In the genomic region with DNA sequence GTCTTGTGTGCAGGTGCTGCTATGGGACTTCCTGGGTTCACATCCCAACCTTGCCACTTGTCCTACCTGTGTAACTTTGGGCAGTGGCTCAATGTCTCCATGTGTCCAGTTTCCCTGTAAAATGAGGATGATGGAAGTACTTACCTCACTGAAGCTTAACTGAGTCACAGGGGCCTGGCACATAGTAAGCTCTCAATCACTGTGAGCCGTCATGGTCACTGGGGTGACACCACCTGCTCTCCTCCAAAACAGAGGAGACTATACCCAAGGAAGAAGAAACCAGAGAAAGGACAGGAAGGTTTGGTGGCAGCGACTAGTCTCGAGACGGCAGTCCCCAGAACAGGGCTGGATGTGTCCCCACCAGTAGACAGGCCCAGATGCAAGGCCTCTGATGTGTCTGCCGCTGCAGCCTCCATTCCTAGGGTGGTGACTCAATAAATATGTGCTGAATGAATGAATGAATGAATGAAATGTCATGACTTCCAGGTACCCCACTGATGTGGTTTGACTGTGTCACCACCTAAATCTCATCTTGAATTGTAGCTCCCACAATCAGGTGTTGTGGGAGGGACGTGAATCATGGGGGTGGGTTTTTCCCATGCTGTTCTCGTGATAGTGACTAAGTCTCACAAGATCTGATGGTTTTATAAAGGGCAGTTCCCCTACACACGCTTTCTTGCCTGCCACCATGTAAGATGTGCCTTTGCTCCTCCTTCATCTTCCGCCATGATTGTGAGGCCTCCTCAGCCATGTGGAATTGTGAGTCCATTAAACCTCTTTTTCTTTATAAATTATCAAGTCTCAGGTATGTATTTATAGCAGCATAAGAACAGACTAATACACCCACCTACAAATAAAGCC, we compare ENCODE assay signal across 17 cellular contexts. TPM values are rescaled to one million over a fixed set of nuclear protein-coding genes. Genes with fewer than 3 reads are reported as not detected.
A peak's percentile ranks its signal among the peaks of the same experiment; 100 is the strongest.
DNase-seq lines count a peak whose midpoint lies in the region; ATAC-seq, FAIRE-seq and TF ChIP-seq lines count a peak whose summit lies in the region.
"Had no signal": no experiment of that assay in that cellular context is flagged by ENCODE, and none has a peak within 500 bp of the region (broad histone marks: within the 10 kb centered on the region; RNA-seq: fewer than 3 reads in every experiment).

No MANE protein-coding gene starts in this region.

- CTCF ChIA-PET in GM12878 (lab: Yijun Ruan, JAX), result no interaction called here

- H4K91ac ChIP-seq in trophoblast cell (ENCODE audit: low read depth, low read length), result no peak overlapping the region

- H3K36me3 ChIP-seq in GM12878 (ENCODE audit: control insufficient read depth in 2 of 2, insufficient read depth in 2 of 2, low read length in 1 of 2), result no peaks in the 10 kb centered on the region
- no peaks in the 10 kb centered on the region for H3K36me3 ChIP-seq in trophoblast cell (ENCODE audit: control insufficient read depth in 1 of 2, insufficient read depth in 2 of 2, low read length in 2 of 2)
- H3K36me3 ChIP-seq: ovary, spleen had no signal

- H2BK120ac ChIP-seq in trophoblast cell (ENCODE audit: insufficient read depth, low read length, poor library complexity), result no peak overlapping the region

- H3K9me3 ChIP-seq in GM12878 (replicated peaks; ENCODE audit: control insufficient read depth, insufficient read depth, low read length) (no peaks in the 10 kb centered on the region), trophoblast cell (ENCODE audit: insufficient read depth, low read depth, low read length) (peaks cover 2% of the 10 kb centered on the region)
- H3K9me3 ChIP-seq: ovary, spleen had no signal

- TF ChIP-seq POLR2A in GM12878 (IDR thresholded peaks at IDR 0.05; ENCODE audit: low read depth, low read length), result no peak

- peak; percentile 22 for DNase-seq in stimulated activated CD4-positive, alpha-beta T cell treated with anti-CD3 and anti-CD28 coated beads, Interleukin-12 subunit alpha, Interleukin-12 subunit beta, amount 100 ng/mL, for 4 hours
- DNase-seq in stimulated activated CD4-positive, alpha-beta T cell treated with anti-CD3 and anti-CD28 coated beads, Interleukin-2, amount 100 ng/mL, for 48 hours, result no peak
- DNase-seq in GM12878 (ENCODE audit: low read depth, low spot score) (no peak), GM03348 (ENCODE audit: low spot score) (no peak), trophoblast cell (no peak), D341Med (ENCODE audit: low spot score) (no peak)
- DNase-seq in stimulated activated CD4-positive, alpha-beta T cell treated with anti-CD3 and anti-CD28 coated beads, Interleukin-15, amount 100 ng/mL, for 48 hours (ENCODE audit: low read depth in 2 of 2), result peak; percentile 33 to 42
- DNase-seq: amniotic stem cell, COR-L47, NCI-H1092, Right ventricle myocardium superior had no signal

- H3K4me2 ChIP-seq in GM12878 (ENCODE audit: control insufficient read depth, insufficient read depth), result no peak overlapping the region
- no peak overlapping the region for H3K4me2 ChIP-seq in trophoblast cell (ENCODE audit: low read length)

- H3K4me3 ChIP-seq in GM12878 (no peak overlapping the region), trophoblast cell (ENCODE audit: low read depth, low read length) (no peak overlapping the region)
- H3K4me3 ChIP-seq: ovary, spleen had no signal

- 74% methylated on average over 9 of the region's 9 CpGs for WGBS in GM12878 (ENCODE audit: insufficient coverage, insufficient replicate concordance, low lambda C conversion rate, missing lambda C conversion rate)
- no CpG with 5 or more reads among the region's 9 CpGs for WGBS in trophoblast cell (ENCODE audit: extremely low coverage, insufficient coverage, insufficient read length)

- in situ Hi-C loops in GM12878 (cut with MboI), result no loop called here

- H4K12ac ChIP-seq in trophoblast cell (ENCODE audit: low read depth, low read length), result no peak overlapping the region

- H3K9ac ChIP-seq in GM12878 (ENCODE audit: control insufficient read depth, insufficient read depth, low read length) (no peak overlapping the region), trophoblast cell (ENCODE audit: low read length) (no peak overlapping the region)

- POLR2A ChIA-PET in GM12878 (lab: Charles Lee), result no interaction called here

- TF ChIP-seq EP300 in GM12878 (IDR thresholded peaks at IDR 0.05; ENCODE audit: borderline replicate concordance in 1 of 2, control insufficient read depth in 1 of 2, low read depth in 2 of 2, low read length in 2 of 2), result no peak

- no peaks in the 10 kb centered on the region for H4K20me1 ChIP-seq in GM12878 (ENCODE audit: control insufficient read depth, insufficient read depth)

- H2BK5ac ChIP-seq in trophoblast cell (ENCODE audit: low read depth, low read length, poor library complexity), result no peak overlapping the region

- TF ChIP-seq CTCF in GM12878 (IDR thresholded peaks at IDR 0.05 in 2 of 3, conservative IDR thresholded peaks at IDR 0.05 in 1 of 3; ENCODE audit: control insufficient read depth in 2 of 3, extremely low read depth in 1 of 3, insufficient read depth in 1 of 3, low read depth in 3 of 3, low read length in 3 of 3), result no peak

- no peaks in the 10 kb centered on the region for H3K27me3 ChIP-seq in GM12878 (replicated peaks in 1 of 2; ENCODE audit: control insufficient read depth in 2 of 2, insufficient read depth in 2 of 2, low read length in 1 of 2)
- H3K27me3 ChIP-seq in trophoblast cell (ENCODE audit: insufficient read depth, low read length), result no peaks in the 10 kb centered on the region
- H3K27me3 ChIP-seq: ovary, spleen had no signal

- H3K18ac ChIP-seq in trophoblast cell (ENCODE audit: low read length), result no peak overlapping the region

- SMC1A ChIA-PET in GM12878 (lab: Charles Lee; ENCODE audit: uncharacterized antibody, unreplicated experiment), result no interaction called here

- no peak overlapping the region for H3K4ac ChIP-seq in trophoblast cell (ENCODE audit: low read depth, low read length)

- ATAC-seq in GM12878, result no peak
- ATAC-seq in HG02678 (IDR thresholded peaks at IDR 0.05; ENCODE audit: unreplicated experiment), result no peak

- H3K4me1 ChIP-seq in GM12878 (ENCODE audit: control insufficient read depth, insufficient read depth, low read length) (peaks cover 15% of the 10 kb centered on the region), trophoblast cell (ENCODE audit: control insufficient read depth in 1 of 2, insufficient read depth in 2 of 2, low read length in 2 of 2) (peaks cover 8 to 11% of the 10 kb centered on the region in 2 experiments)
- H3K4me1 ChIP-seq: spleen had no signal

- intact Hi-C loops in GM12878 (cut with micrococcal nuclease; ENCODE audit: unreplicated experiment), result no loop called here

- H3K27ac ChIP-seq in GM12878 (ENCODE audit: control insufficient read depth, insufficient read depth) (no peak overlapping the region), trophoblast cell (ENCODE audit: low read depth, low read length) (no peak overlapping the region)
- H3K27ac ChIP-seq: epithelial cell of prostate, ovary, spleen had no signal

- H3K79me1 ChIP-seq in trophoblast cell (ENCODE audit: low read length), result peaks cover 5% of the 10 kb centered on the region

- no peak overlapping the region for H3K23ac ChIP-seq in trophoblast cell (ENCODE audit: low read length)

- no peak overlapping the region for H4K8ac ChIP-seq in trophoblast cell (ENCODE audit: low read depth, low read length)

- FAIRE-seq in GM12878 (lab: Jason Lieb, UNC), result no peak
- FAIRE-seq: GM18507, keratinocyte had no signal

- H2AK5ac ChIP-seq in trophoblast cell (ENCODE audit: low read length), result no peak overlapping the region

- no peak overlapping the region for H3K14ac ChIP-seq in trophoblast cell (ENCODE audit: low read length)

- no peak overlapping the region for H2AFZ ChIP-seq in GM12878 (ENCODE audit: control insufficient read depth, low read depth, low read length)
- H2AFZ ChIP-seq in trophoblast cell (ENCODE audit: insufficient read depth, low read length, poor library complexity), result no peak overlapping the region

- H2BK12ac ChIP-seq in trophoblast cell (ENCODE audit: low read length), result no peak overlapping the region

- no peak for TF ChIP-seq RAD21 in GM12878 (IDR thresholded peaks at IDR 0.05; ENCODE audit: insufficient read depth, low read depth, low read length)

- H3K79me2 ChIP-seq in GM12878 (ENCODE audit: control insufficient read depth, insufficient read depth, low read length) (no peaks in the 10 kb centered on the region), trophoblast cell (ENCODE audit: control insufficient read depth, insufficient read depth, low read length, poor library complexity) (no peaks in the 10 kb centered on the region)

- no TSS peak for BruUV-seq in GM12878 (replicated peaks; lab: Mats Ljungman, UMichigan)

- RAD21 ChIA-PET in GM12878 (lab: Charles Lee; ENCODE audit: unreplicated experiment), result no interaction called here

TF ChIP-seq in GM12878, 131 proteins besides CTCF, POLR2A, EP300 and RAD21:
- TF ChIP-seq BACH1 (IDR thresholded peaks at IDR 0.05; ENCODE audit: borderline replicate concordance) (no peak), ZNF24 (IDR thresholded peaks at IDR 0.05) (peak; percentile 81)

RNA-seq across cellular contexts. Expression of a gene that starts 13.0 kb away (rescaled TPM):
- total RNA-seq in GM12878 (2013; cell fraction: nucleolus; rRNA removed), result 116 and 125 TPM in 2 replicates
- total RNA-seq in GM12878 (2014; rRNA removed) (21.3 and 23.8 TPM in 2 replicates), GM12878 (2014; rRNA removed; fragmentation: Illumina TruSeq; extraction: Trizol) (19.2 and 20.8 TPM in 2 replicates), GM12878 (2021) (25.5 and 26.1 TPM in 2 replicates)
- polyA plus RNA-seq in GM12878 (2011; ENCODE audit: low read depth), result 7.0 TPM
- polyA plus RNA-seq in GM12878 (2011; rRNA removed) (25.5 and 40.5 TPM in 2 replicates), GM12878 (2014; fragmentation: Illumina TruSeq; extraction: Trizol) (21.9 and 26.6 TPM in 2 replicates), GM12878 (2014; fragmentation: Nextera tagmentation; extraction: Ambion mirVana) (1 to 10 TPM; 3.6 to 4.5 TPM), GM12878 (2014; rRNA removed) (27.3 and 33.7 TPM in 2 replicates), GM12878 (2016; fragmentation: Nextera tagmentation; extraction: Ambion mirVana) (1 to 10 TPM; 2.8 to 3.1 TPM)
- polyA plus RNA-seq in GM12878 (2011; cell fraction: cytosol; rRNA removed), result 37.4 and 42.6 TPM in 2 replicates
- 173 and 193 TPM in 2 replicates for polyA plus RNA-seq in GM12878 (2011; cell fraction: nucleus; rRNA removed)
- 8.1 and 8.9 TPM in 2 replicates for polyA plus RNA-seq in GM12878 (2012)
- 89.1 and 91.1 TPM in 2 replicates for polyA minus RNA-seq in GM12878 (2011; rRNA and poly(A)+ RNA removed)
- polyA minus RNA-seq in GM12878 (2011; cell fraction: cytosol; rRNA and poly(A)+ RNA removed), result 19.0 and 25.3 TPM in 2 replicates
- 57.3 and 118 TPM in 2 replicates for polyA minus RNA-seq in GM12878 (2011; cell fraction: nucleus; rRNA and poly(A)+ RNA removed)
- 5.2 and 5.8 TPM in 2 replicates for polyA plus RNA-seq in trophoblast cell (2013)

Comparison
In these comparisons a context has a peak if more than half of its experiments do, and no peak if none do; other contexts are left out.
1. DNase-seq: peak in stimulated activated CD4-positive, alpha-beta T cell treated with anti-CD3 and anti-CD28 coated beads, Interleukin-12 subunit alpha, Interleukin-12 subunit beta, amount 100 ng/mL, for 4 hours (single experiment) and stimulated activated CD4-positive, alpha-beta T cell treated with anti-CD3 and anti-CD28 coated beads, Interleukin-15, amount 100 ng/mL, for 48 hours (2 of 2); none in stimulated activated CD4-positive, alpha-beta T cell treated with anti-CD3 and anti-CD28 coated beads, Interleukin-2, amount 100 ng/mL, for 48 hours (0 of 2), GM12878 (single experiment), GM03348 (single experiment), trophoblast cell (0 of 2) and D341Med (single experiment).